Comparison of ENCODE assay signal across 1 cellular context in genomic region chr4:173334891-173335754, GRCh38.
TF ChIP-seq lines count a peak whose summit lies in the region.

No MANE protein-coding gene starts in this region.

TF ChIP-seq in K562, 482 proteins besides CTCF, POLR2A, EP300 and RAD21 (continued from another document and continues in another):
- no peak for TF ChIP-seq ARID3B (CRISPR knock-in tag; IDR thresholded peaks at IDR 0.05; ENCODE audit: borderline replicate concordance)
- TF ChIP-seq ELF1 (tag; IDR thresholded peaks at IDR 0.05): 0 out of 2 replicates have a peak, but pooled peaks have one; percentile 10
- peak; percentile 89 for TF ChIP-seq CCNT2 (IDR thresholded peaks at IDR 0.05; ENCODE audit: borderline replicate concordance, extremely low read depth, insufficient read length, low read depth, low read length)
- TF ChIP-seq ZNF518B (CRISPR knock-in tag; IDR thresholded peaks at IDR 0.05): no peak
- TF ChIP-seq TAF15 (IDR thresholded peaks at IDR 0.05; ENCODE audit: low read depth, low read length): 0 out of 2 replicates have a peak, but pooled peaks have one; percentile 48
- TF ChIP-seq CBX3 (IDR thresholded peaks at IDR 0.05; ENCODE audit: borderline replicate concordance in 1 of 2, low read length in 2 of 2): peak in 1 of 2 experiments; percentile 14; a peak in 1 of 3 replicates
- no peak for TF ChIP-seq CHD4 (IDR thresholded peaks at IDR 0.05; ENCODE audit: insufficient read depth, insufficient replicate concordance, low read depth, low read length, poor library complexity, severe bottlenecking)
- TF ChIP-seq CEBPZ (IDR thresholded peaks at IDR 0.05; ENCODE audit: borderline replicate concordance, low read depth, low read length): no peak
- TF ChIP-seq STAT5A (IDR thresholded peaks at IDR 0.05; ENCODE audit: borderline replicate concordance, low read length): no peak
- peak; percentile 90 for TF ChIP-seq ZFX (CRISPR knock-in tag; IDR thresholded peaks at IDR 0.05)
- 0 out of 2 replicates have a peak, but pooled peaks have one; percentile 1 for TF ChIP-seq ZNF316 (IDR thresholded peaks at IDR 0.05)
- TF ChIP-seq EGR1 (conservative IDR thresholded peaks at IDR 0.05): peak; percentile 76
- TF ChIP-seq SMAD4 (CRISPR knock-in tag; conservative IDR thresholded peaks at IDR 0.05): peak; percentile 41; the same call in 1 of the 2 replicates
- TF ChIP-seq GABPB1 (CRISPR knock-in tag; IDR thresholded peaks at IDR 0.05): peak; percentile 28
- peak; percentile 46; the same call in 1 of the 2 replicates for TF ChIP-seq ZNF143 (CRISPR knock-in tag; IDR thresholded peaks at IDR 0.05)
- TF ChIP-seq NKRF (IDR thresholded peaks at IDR 0.05; ENCODE audit: borderline replicate concordance): peak; percentile 42
- TF ChIP-seq TGIF2 (CRISPR knock-in tag; IDR thresholded peaks at IDR 0.05): no peak
- no peak for TF ChIP-seq MYBL2 (IDR thresholded peaks at IDR 0.05; ENCODE audit: low read depth)
- no peak for TF ChIP-seq MYBL2 (CRISPR knock-in tag; IDR thresholded peaks at IDR 0.05; ENCODE audit: borderline replicate concordance)
- TF ChIP-seq FIP1L1 (IDR thresholded peaks at IDR 0.05; ENCODE audit: low read depth, low read length, poor library complexity, severe bottlenecking): no peak
- peak; percentile 75; the same call in 1 of the 2 replicates for TF ChIP-seq CGGBP1 (CRISPR knock-in tag; IDR thresholded peaks at IDR 0.05)
- TF ChIP-seq BCLAF1 (IDR thresholded peaks at IDR 0.05; ENCODE audit: borderline replicate concordance in 1 of 2, control insufficient read depth in 1 of 2, low read depth in 2 of 2, low read length in 1 of 2): peak in 1 of 2 experiments; percentile 29; a peak in 1 of 4 replicates
- no peak for TF ChIP-seq ZKSCAN8 (CRISPR knock-in tag; IDR thresholded peaks at IDR 0.05)
- TF ChIP-seq ETS1 (conservative IDR thresholded peaks at IDR 0.05; ENCODE audit: control insufficient read depth, low read depth, low read length): 0 out of 2 replicates have a peak, but pooled peaks have one; percentile 76
- TF ChIP-seq RBFOX2 (IDR thresholded peaks at IDR 0.05; ENCODE audit: low read depth, low read length): peak; percentile 80
- TF ChIP-seq SUPT5H (IDR thresholded peaks at IDR 0.05): peak; percentile 87
- TF ChIP-seq SRSF1 (IDR thresholded peaks at IDR 0.05; ENCODE audit: low read depth, low read length): no peak
- no peak; the same call in 1 of the 2 replicates for TF ChIP-seq ARID1B (IDR thresholded peaks at IDR 0.05)
- peak in 1 of 3 experiments; percentile 64 for TF ChIP-seq YY1 (IDR thresholded peaks at IDR 0.05; ENCODE audit: borderline replicate concordance in 1 of 3, control insufficient read depth in 1 of 3, extremely low read depth in 1 of 3, insufficient read depth in 3 of 3, insufficient read length in 1 of 3, insufficient replicate concordance in 2 of 3, low read depth in 1 of 3, low read length in 2 of 3)
- no peak for TF ChIP-seq PPARD (CRISPR knock-in tag; IDR thresholded peaks at IDR 0.05)
- 0 out of 2 replicates have a peak, but pooled peaks have one; percentile 70 for TF ChIP-seq ZNF830 (CRISPR knock-in tag; IDR thresholded peaks at IDR 0.05)
- no peak for TF ChIP-seq ZNF431 (CRISPR knock-in tag; IDR thresholded peaks at IDR 0.05)
- TF ChIP-seq CHD1 (IDR thresholded peaks at IDR 0.05; ENCODE audit: low read length): peak; percentile 82
- no peak for TF ChIP-seq MYNN (IDR thresholded peaks at IDR 0.05)
- TF ChIP-seq MYNN (CRISPR knock-in tag; IDR thresholded peaks at IDR 0.05): no peak
- TF ChIP-seq ZNF511 (CRISPR knock-in tag; IDR thresholded peaks at IDR 0.05): peak; percentile 39; the same call in 1 of the 2 replicates
- 0 out of 2 replicates have a peak, but pooled peaks have one; percentile 18 for TF ChIP-seq HLTF (IDR thresholded peaks at IDR 0.05)
- peak; percentile 20 for TF ChIP-seq SMAD1 (IDR thresholded peaks at IDR 0.05; ENCODE audit: low read depth, low read length, partially characterized antibody)
- no peak for TF ChIP-seq TRIM25 (IDR thresholded peaks at IDR 0.05; ENCODE audit: borderline replicate concordance)
- peak in 1 of 2 experiments; percentile 98; a peak in 2 of 4 replicates for TF ChIP-seq TEAD1 (CRISPR knock-in tag; IDR thresholded peaks at IDR 0.05)
- TF ChIP-seq ZNF778 (CRISPR knock-in tag; IDR thresholded peaks at IDR 0.05): no peak
- TF ChIP-seq RFX5 (IDR thresholded peaks at IDR 0.05; ENCODE audit: low read depth, low read length): no peak
- no peak for TF ChIP-seq GTF2A2 (tag; IDR thresholded peaks at IDR 0.05)
- TF ChIP-seq CBX1 (IDR thresholded peaks at IDR 0.05; ENCODE audit: low read depth): peak; percentile 36; the same call in 1 of the 2 replicates
- peak; percentile 74 for TF ChIP-seq NFRKB (IDR thresholded peaks at IDR 0.05; ENCODE audit: low read depth)
- peak in 1 of 2 experiments; percentile 94; a peak in 3 of 4 replicates for TF ChIP-seq FOXA3 (CRISPR knock-in tag; conservative IDR thresholded peaks at IDR 0.05 in 1 of 2, IDR thresholded peaks at IDR 0.05 in 1 of 2)
- no peak for TF ChIP-seq STAT5B (CRISPR knock-in tag; IDR thresholded peaks at IDR 0.05)
- no peak for TF ChIP-seq ILK (tag; IDR thresholded peaks at IDR 0.05; ENCODE audit: borderline replicate concordance, low read depth)
